ENCODE assay signal across 23 cellular contexts in genomic region chr5:40746703-40747102, GRCh38.
"Had no signal": no experiment of that assay in that cellular context is flagged by ENCODE, and none has a peak within 500 bp of the region (broad histone marks: within the 10 kb centered on the region; RNA-seq: fewer than 3 reads in every experiment).

No MANE protein-coding gene starts in this region.

- DNase-seq: activated CD4-positive, alpha-beta T cell treated with anti-CD3 and anti-CD28 coated beads, Interleukin-2, amount 10 ng/mL, durations not matched to agents 24 days and 14 days; activated CD4-positive, CD25-positive, alpha-beta regulatory T cell; activated CD8-positive, alpha-beta memory T cell treated with anti-CD3 and anti-CD28 coated beads, Interleukin-2, amount 50 U/mL, for 48 hours; activated gamma-delta T cell; activated T-cell treated with anti-CD3 and anti-CD28 coated beads, Interleukin-2, amount 50 U/mL, for 72 hours; amniotic stem cell; endodermal cell; erythroblast; hippocampal formation; lower lobe of right lung; nephron progenitor cell; occipital lobe; right cardiac atrium; small intestine; stimulated activated CD4-positive, alpha-beta T cell treated with anti-CD3 and anti-CD28 coated beads, Interleukin-4, amount 100 ng/mL, for 4 hours; stimulated activated CD8-positive, alpha-beta memory T cell treated with anti-CD3 and anti-CD28 coated beads, Interleukin-4, amount 100 ng/mL, for 48 hours; stimulated activated naive CD4-positive, alpha-beta T cell treated with Interleukin-2 at 50 U/mL for 16 hours; substantia nigra; T-helper 2 cell; transverse colon had no signal

- H3K36me3 ChIP-seq: breast epithelium had no signal

- H3K4me3 ChIP-seq: breast epithelium, lower lobe of right lung, transverse colon had no signal

- H3K4me1 ChIP-seq: breast epithelium had no signal

- H3K27ac ChIP-seq: breast epithelium, lower lobe of right lung, transverse colon had no signal

- H3K27me3 Mint-ChIP-seq: activated CD4-positive, alpha-beta T cell treated with anti-CD3 and anti-CD28 coated beads, Interleukin-2, amount 10 ng/mL, durations not matched to agents 24 days and 14 days; progenitor cell of endocrine pancreas had no signal

- H3K9me3 ChIP-seq: breast epithelium, lower lobe of right lung, transverse colon had no signal

- H3K27me3 ChIP-seq: breast epithelium, transverse colon had no signal

- H3K4me1 Mint-ChIP-seq: endodermal cell had no signal

- H3K9me3 Mint-ChIP-seq: activated CD4-positive, alpha-beta T cell treated with anti-CD3 and anti-CD28 coated beads, Interleukin-2, amount 10 ng/mL, durations not matched to agents 24 days and 14 days; activated naive CD4-positive, alpha-beta T cell treated with anti-CD3 and anti-CD28 coated beads, Interleukin-2, amount 50 U/mL, for 72 hours; activated T-cell treated with anti-CD3 and anti-CD28 coated beads, Interleukin-2, amount 50 U/mL, for 72 hours had no signal

- H3K4me3 Mint-ChIP-seq: activated CD4-positive, alpha-beta T cell treated with anti-CD3 and anti-CD28 coated beads, Interleukin-2, amount 10 ng/mL, durations not matched to agents 24 days and 14 days; activated T-cell treated with anti-CD3 and anti-CD28 coated beads, Interleukin-2, amount 50 U/mL, for 72 hours; endodermal cell; nephron progenitor cell had no signal

- ATAC-seq: activated naive CD4-positive, alpha-beta T cell treated with anti-CD3 and anti-CD28 coated beads, Interleukin-2, amount 50 U/mL, for 72 hours; activated T-cell treated with anti-CD3 and anti-CD28 coated beads, Interleukin-2, amount 50 U/mL, for 72 hours; lower lobe of right lung had no signal

- H3K27ac Mint-ChIP-seq: activated CD4-positive, alpha-beta T cell treated with anti-CD3 and anti-CD28 coated beads, Interleukin-2, amount 10 ng/mL, durations not matched to agents 24 days and 14 days; activated naive CD4-positive, alpha-beta T cell treated with anti-CD3 and anti-CD28 coated beads, Interleukin-2, amount 50 U/mL, for 72 hours; endodermal cell; nephron progenitor cell; progenitor cell of endocrine pancreas had no signal
